Comparison of ENCODE assay signal across 27 cellular contexts in the genomic region with DNA sequence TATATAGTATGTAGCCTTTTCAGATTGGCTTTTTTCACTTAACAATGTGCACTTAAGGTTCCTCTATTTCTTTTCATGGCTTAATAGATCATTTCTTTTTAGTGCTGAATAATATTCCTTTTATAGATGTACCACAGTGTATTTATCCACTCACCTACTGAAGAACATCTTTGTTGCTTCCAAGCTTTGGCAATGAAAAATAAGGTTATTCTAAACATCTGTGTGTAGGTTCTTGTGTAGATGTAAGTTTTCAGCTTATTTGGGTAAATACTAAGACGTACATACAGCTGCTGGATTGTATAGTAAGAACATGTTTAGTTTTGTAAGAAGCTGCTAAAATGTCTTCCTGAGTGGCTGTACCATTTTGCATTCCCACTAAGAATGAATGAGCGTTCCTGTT.
"Had no signal": no experiment of that assay in that cellular context is flagged by ENCODE, and none has a peak within 500 bp of the region (broad histone marks: within the 10 kb centered on the region; RNA-seq: fewer than 3 reads in every experiment).

No MANE protein-coding gene starts in this region.

- H3K27ac ChIP-seq: stomach, suprapubic skin, testis, thoracic aorta, thyroid gland, tibial artery, tibial nerve, transverse colon, upper lobe of left lung, upper lobe of right lung, uterus, vagina had no signal

- H3K4me1 ChIP-seq: suprapubic skin, testis, transverse colon, upper lobe of left lung, upper lobe of right lung, uterus, vagina had no signal

- H3K27me3 ChIP-seq: stomach, suprapubic skin, testis, thyroid gland, tibial artery, tibial nerve, transverse colon, upper lobe of left lung, upper lobe of right lung, uterus, vagina had no signal

- H3K9me3 ChIP-seq: testis, thyroid gland, transverse colon, upper lobe of left lung, upper lobe of right lung, uterus, vagina had no signal

- FAIRE-seq: urothelium cell line had no signal

- H3K4me3 ChIP-seq: stomach, suprapubic skin, testis, thoracic aorta, thyroid gland, tibial artery, tibial nerve, transverse colon, upper lobe of left lung, upper lobe of right lung, uterus, vagina had no signal

- ATAC-seq: stimulated activated effector memory CD8-positive, alpha-beta T cell treated with anti-CD3 and anti-CD28 coated beads, Interleukin-12 subunit alpha, Interleukin-12 subunit beta, amount 100 ng/mL, for 72 hours; stimulated activated memory B cell treated with anti-CD40 and anti-IgM and Interleukin-4, amounts not matched to agents 10 μg/mL and 1 μg/mL and 100 μg/mL, for 72 hours; stimulated activated naive B cell treated with anti-CD40 and anti-IgM and Interleukin-4, amounts not matched to agents 10 μg/mL and 1 μg/mL and 100 μg/mL, for 72 hours; stimulated activated naive CD8-positive, alpha-beta T cell treated with anti-CD3 and anti-CD28 coated beads, Interleukin-15, amount 100 ng/mL, for 72 hours; stimulated activated naive CD8-positive, alpha-beta T cell treated with anti-CD3 and anti-CD28 coated beads, Interleukin-15, Interleukin-2, amounts not matched to agents 100 U/mL and 50 U/mL, for 24 hours; upper lobe of right lung had no signal

- H3K36me3 ChIP-seq: stomach, suprapubic skin, thoracic aorta, thyroid gland, tibial artery, tibial nerve, transverse colon, upper lobe of left lung, upper lobe of right lung, uterus, vagina had no signal

- DNase-seq: stimulated activated CD4-positive, alpha-beta T cell treated with anti-CD3 and anti-CD28 coated beads, Interleukin-2, amount 100 ng/mL, for 48 hours; stimulated activated CD4-positive, alpha-beta T cell treated with anti-CD3 and anti-CD28 coated beads, Interleukin-4, amount 100 ng/mL, for 1 hour; stimulated activated CD4-positive, alpha-beta T cell treated with anti-CD3 and anti-CD28 coated beads, Interleukin-4, amount 100 ng/mL, for 24 hours; stimulated activated CD4-positive, alpha-beta T cell treated with anti-CD3 and anti-CD28 coated beads, Interleukin-4, amount 100 ng/mL, for 4 hours; stimulated activated CD8-positive, alpha-beta memory T cell treated with anti-CD3 and anti-CD28 coated beads, Interleukin-4, amount 100 ng/mL, for 48 hours; stimulated activated naive B cell treated with anti-CD40 and anti-IgM and Interleukin-4, amounts not matched to agents 10 μg/mL and 1 μg/mL and 100 μg/mL, for 72 hours; stimulated activated naive CD4-positive, alpha-beta T cell; stimulated activated naive CD4-positive, alpha-beta T cell treated with Interleukin-2 at 50 U/mL for 16 hours; stimulated activated naive CD8-positive, alpha-beta T cell treated with anti-CD3 and anti-CD28 coated beads, Interleukin-15, amount 100 ng/mL, for 72 hours; stimulated activated naive CD8-positive, alpha-beta T cell treated with anti-CD3 and anti-CD28 coated beads, Interleukin-15, Interleukin-2, amounts not matched to agents 100 U/mL and 50 U/mL, for 24 hours; stomach; substantia nigra; testis; thyroid gland; tibial artery; transverse colon; trophoblast cell; upper lobe of left lung; upper lobe of right lung; uterus had no signal
